ENCODE assay signal across 13 cellular contexts in genomic region chr19:2046046-2046907, GRCh38. TPM values are rescaled to one million over a fixed set of nuclear protein-coding genes. Genes with fewer than 3 reads are reported as not detected.
DNase-seq lines count a peak whose midpoint lies in the region; ATAC-seq and TF ChIP-seq lines count a peak whose summit lies in the region.
"Had no signal": no experiment of that assay in that cellular context is flagged by ENCODE, and none has a peak within 500 bp of the region (broad histone marks: within the 10 kb centered on the region; RNA-seq: fewer than 3 reads in every experiment).

No MANE protein-coding gene starts in this region.

- H4K8ac ChIP-seq in neuronal stem cell (ENCODE audit: low read depth, low read length) = no peak overlapping the region

- no peak for DNase-seq in natural killer cell
- DNase-seq in natural killer cell treated with Interleukin-12 subunit alpha and Interleukin-12 subunit beta and Interleukin-15 and Interleukin-18, amount 100 ng/mL, for 72 hours (ENCODE audit: low spot score) = no peak
- no peak for DNase-seq in neuronal stem cell (ENCODE audit: low spot score)
- DNase-seq in aorta = peak; percentile 44 to 77
- no peak for DNase-seq in stimulated activated CD4-positive, alpha-beta T cell treated with anti-CD3 and anti-CD28 coated beads, Interleukin-15, amount 100 ng/mL, for 24 hours
- no peak for DNase-seq in NCI-H510A (lab: John Stamatoyannopoulos, UW)
- DNase-seq: activated naive CD4-positive, alpha-beta T cell; foreskin fibroblast; GDM1; NCI-H187 had no signal

- H3K4me3 ChIP-seq in neuronal stem cell (ENCODE audit: low read length in 2 of 2) (no peak overlapping the region), aorta (ENCODE audit: low read length in 2 of 2) (no peak overlapping the region)
- H3K4me3 ChIP-seq: left lung had no signal

- no peak overlapping the region for H3K9ac ChIP-seq in neuronal stem cell (ENCODE audit: low read depth, low read length, poor library complexity)

- H3K79me1 ChIP-seq in neuronal stem cell (ENCODE audit: low read depth, low read length) = peaks cover 56% of the 10 kb centered on the region

- H4K91ac ChIP-seq in neuronal stem cell (ENCODE audit: low read depth, low read length, poor library complexity) = no peak overlapping the region

- H3K4ac ChIP-seq in neuronal stem cell (ENCODE audit: low read length) = no peak overlapping the region

- H3K36me3 ChIP-seq in neuronal stem cell (replicated peaks in 1 of 2; ENCODE audit: control insufficient read depth in 2 of 2, insufficient read depth in 2 of 2, low read length in 2 of 2) (peaks cover 37 to 71% of the 10 kb centered on the region in 2 donors), aorta (ENCODE audit: control insufficient read depth in 1 of 2, insufficient read depth in 2 of 2, low read length in 1 of 2) (no peaks in the 10 kb centered on the region)

- H3K4me2 ChIP-seq in neuronal stem cell (ENCODE audit: insufficient read depth, low read length, poor library complexity, severe bottlenecking) = no peak overlapping the region

- no peak for TF ChIP-seq CTCF in natural killer cell (IDR thresholded peaks at IDR 0.05)

- H3K27me3 ChIP-seq in neuronal stem cell (ENCODE audit: control insufficient read depth in 3 of 3, insufficient read depth in 3 of 3, low read depth in 1 of 3, low read length in 3 of 3) = no peaks in the 10 kb centered on the region
- peaks cover 0 to 2% of the 10 kb centered on the region in 2 donors for H3K27me3 ChIP-seq in aorta (ENCODE audit: control insufficient read depth in 1 of 2, insufficient read depth in 2 of 2, low read length in 1 of 2)
- H3K27me3 ChIP-seq: left lung had no signal

- no peak overlapping the region for H3K27ac ChIP-seq in neuronal stem cell (replicated peaks; ENCODE audit: low read length)
- no peak overlapping the region for H3K27ac ChIP-seq in aorta (ENCODE audit: low read depth in 1 of 2, low read length in 2 of 2)

- H3K23ac ChIP-seq in neuronal stem cell (ENCODE audit: low read depth, low read length, poor library complexity) = peak overlapping the region; percentile 44

- intact Hi-C loops in natural killer cell (cut with micrococcal nuclease) (no loop called here), aorta (cut with DNase I) (no loop called here)
- intact Hi-C loops in dendritic cell treated with granulocyte-macrophage colony-stimulating factor and Interleukin-4, amounts not matched to agents 40 ng/mL and 50 ng/mL, for 4 days (cut with micrococcal nuclease) = no loop called here

- ATAC-seq in natural killer cell = no peak
- no peak for ATAC-seq in natural killer cell treated with Interleukin-12 subunit alpha and Interleukin-12 subunit beta and Interleukin-15 and Interleukin-18, amount 100 ng/mL, for 72 hours
- no peak for ATAC-seq in aorta (ENCODE audit: low FRiP score)
- no peak for ATAC-seq in HG02852 (IDR thresholded peaks at IDR 0.05; ENCODE audit: unreplicated experiment)
- ATAC-seq: left lung had no signal

- H3K4me3 Mint-ChIP-seq in natural killer cell = no peak overlapping the region
- H3K4me3 Mint-ChIP-seq in natural killer cell treated with Interleukin-12 subunit alpha and Interleukin-12 subunit beta and Interleukin-15 and Interleukin-18, amount 100 ng/mL, for 72 hours = no peak overlapping the region
- H3K4me3 Mint-ChIP-seq in dendritic cell treated with granulocyte-macrophage colony-stimulating factor and Interleukin-4, amounts not matched to agents 40 ng/mL and 50 ng/mL, for 4 days = no peak overlapping the region

- peak overlapping the region; percentile 26 to 95 for H3K27ac Mint-ChIP-seq in natural killer cell
- no peak overlapping the region for H3K27ac Mint-ChIP-seq in natural killer cell treated with Interleukin-12 subunit alpha and Interleukin-12 subunit beta and Interleukin-15 and Interleukin-18, amount 100 ng/mL, for 72 hours
- H3K27ac Mint-ChIP-seq in dendritic cell treated with granulocyte-macrophage colony-stimulating factor and Interleukin-4, amounts not matched to agents 40 ng/mL and 50 ng/mL, for 4 days = peak overlapping the region; percentile 96

- no peak overlapping the region for H3K14ac ChIP-seq in neuronal stem cell (ENCODE audit: low read length)

- no peak overlapping the region for H2AFZ ChIP-seq in neuronal stem cell (ENCODE audit: low read length)

- WGBS in neuronal stem cell (ENCODE audit: extremely low coverage in 2 of 2, insufficient read length in 2 of 2, insufficient replicate concordance in 1 of 2), 2 donors = no CpG with 5 or more reads among the region's 50 CpGs
- 91 to 92% methylated on average over 49 to 50 of the region's 50 CpGs for WGBS in aorta, 2 donors

- no peak overlapping the region for H2AK5ac ChIP-seq in neuronal stem cell (ENCODE audit: low read depth, low read length)

- H3K27me3 Mint-ChIP-seq in natural killer cell (ENCODE audit: low read depth in 2 of 2) = no peaks in the 10 kb centered on the region
- H3K27me3 Mint-ChIP-seq in natural killer cell treated with Interleukin-12 subunit alpha and Interleukin-12 subunit beta and Interleukin-15 and Interleukin-18, amount 100 ng/mL, for 72 hours = no peaks in the 10 kb centered on the region
- H3K27me3 Mint-ChIP-seq in dendritic cell treated with granulocyte-macrophage colony-stimulating factor and Interleukin-4, amounts not matched to agents 40 ng/mL and 50 ng/mL, for 4 days = no peaks in the 10 kb centered on the region

- H2BK120ac ChIP-seq in neuronal stem cell (ENCODE audit: low read depth, low read length) = no peak overlapping the region

- H3K4me1 Mint-ChIP-seq in natural killer cell = peaks cover 10 to 48% of the 10 kb centered on the region in 2 donors
- peaks cover 6 to 19% of the 10 kb centered on the region in 2 donors for H3K4me1 Mint-ChIP-seq in natural killer cell treated with Interleukin-12 subunit alpha and Interleukin-12 subunit beta and Interleukin-15 and Interleukin-18, amount 100 ng/mL, for 72 hours (ENCODE audit: low read depth in 2 of 2)
- H3K4me1 Mint-ChIP-seq in dendritic cell treated with granulocyte-macrophage colony-stimulating factor and Interleukin-4, amounts not matched to agents 40 ng/mL and 50 ng/mL, for 4 days (ENCODE audit: low read depth) = peaks cover 74% of the 10 kb centered on the region

- H3K36me3 Mint-ChIP-seq in natural killer cell = no peaks in the 10 kb centered on the region
- no peaks in the 10 kb centered on the region for H3K36me3 Mint-ChIP-seq in natural killer cell treated with Interleukin-12 subunit alpha and Interleukin-12 subunit beta and Interleukin-15 and Interleukin-18, amount 100 ng/mL, for 72 hours
- peaks cover 89% of the 10 kb centered on the region for H3K36me3 Mint-ChIP-seq in dendritic cell treated with granulocyte-macrophage colony-stimulating factor and Interleukin-4, amounts not matched to agents 40 ng/mL and 50 ng/mL, for 4 days (ENCODE audit: low read depth)

- no peak overlapping the region for H2BK5ac ChIP-seq in neuronal stem cell (ENCODE audit: low read length)

- H3K9me3 Mint-ChIP-seq in natural killer cell = no peaks in the 10 kb centered on the region
- no peaks in the 10 kb centered on the region for H3K9me3 Mint-ChIP-seq in natural killer cell treated with Interleukin-12 subunit alpha and Interleukin-12 subunit beta and Interleukin-15 and Interleukin-18, amount 100 ng/mL, for 72 hours
- H3K9me3 Mint-ChIP-seq in dendritic cell treated with granulocyte-macrophage colony-stimulating factor and Interleukin-4, amounts not matched to agents 40 ng/mL and 50 ng/mL, for 4 days = no peaks in the 10 kb centered on the region

- H2BK15ac ChIP-seq in neuronal stem cell (ENCODE audit: low read length) = no peak overlapping the region

- no peak overlapping the region for H3K18ac ChIP-seq in neuronal stem cell (ENCODE audit: low read length)

- H3K9me3 ChIP-seq in neuronal stem cell (replicated peaks in 1 of 2; ENCODE audit: control insufficient read depth in 2 of 2, insufficient read depth in 1 of 2, low read depth in 1 of 2, low read length in 2 of 2) (no peaks in the 10 kb centered on the region), aorta (ENCODE audit: control insufficient read depth, low read length) (no peaks in the 10 kb centered on the region)
- H3K9me3 ChIP-seq: left lung had no signal

- no peak overlapping the region for H2BK12ac ChIP-seq in neuronal stem cell (ENCODE audit: low read length)

- H3K4me1 ChIP-seq in neuronal stem cell (ENCODE audit: control insufficient read depth in 2 of 2, insufficient read depth in 1 of 2, low read depth in 1 of 2, low read length in 2 of 2) (peaks cover 17 to 27% of the 10 kb centered on the region in 2 donors), aorta (ENCODE audit: control insufficient read depth in 1 of 2, insufficient read depth in 2 of 2, low read length in 2 of 2) (peaks cover 0 to 4% of the 10 kb centered on the region in 2 donors)

RNA-seq across cellular contexts. Expression of gene MKNK2, which starts 4.8 kb away (rescaled TPM):
- total RNA-seq in natural killer cell (100 to 1,000 TPM; 259 to 389 (median 322) TPM), aorta (100 to 1,000 TPM in 1 of 2 donors, 10 to 100 TPM in 1; 93.0 to 103 TPM)
- 100 to 1,000 TPM; 303 to 308 TPM for total RNA-seq in natural killer cell treated with Interleukin-12 subunit alpha and Interleukin-12 subunit beta and Interleukin-15 and Interleukin-18, amount 100 ng/mL, for 72 hours
- polyA plus RNA-seq in neuronal stem cell (2013, experiment 1 of 2) = 138 TPM
- 146 TPM for polyA plus RNA-seq in neuronal stem cell (2013, experiment 2 of 2)
- 10 to 100 TPM; 49.3 to 68.1 TPM for polyA plus RNA-seq in aorta

RNA-seq across cellular contexts. Expression of gene BTBD2, which starts 30.8 kb away (rescaled TPM):
- total RNA-seq in natural killer cell (10 to 100 TPM; 47.6 to 57.0 (median 53.4) TPM), aorta (10 to 100 TPM; 46.2 to 62.7 TPM)
- total RNA-seq in natural killer cell treated with Interleukin-12 subunit alpha and Interleukin-12 subunit beta and Interleukin-15 and Interleukin-18, amount 100 ng/mL, for 72 hours = 10 to 100 TPM; 19.9 to 23.0 TPM
- 148 TPM for polyA plus RNA-seq in neuronal stem cell (2013, experiment 1 of 2)
- polyA plus RNA-seq in neuronal stem cell (2013, experiment 2 of 2) = 141 TPM
- polyA plus RNA-seq in aorta = 10 to 100 TPM; 27.5 to 56.7 TPM

RNA-seq across cellular contexts. Expression of gene MOB3A, which starts 49.8 kb away (rescaled TPM):
- total RNA-seq in natural killer cell (100 to 1,000 TPM; 239 to 314 (median 246) TPM), aorta (10 to 100 TPM; 41.1 to 43.6 TPM)
- 100 to 1,000 TPM; 180 to 212 TPM for total RNA-seq in natural killer cell treated with Interleukin-12 subunit alpha and Interleukin-12 subunit beta and Interleukin-15 and Interleukin-18, amount 100 ng/mL, for 72 hours
- polyA plus RNA-seq in neuronal stem cell (2013, experiment 1 of 2) = 15.6 TPM
- 16.1 TPM for polyA plus RNA-seq in neuronal stem cell (2013, experiment 2 of 2)
- polyA plus RNA-seq in aorta = 10 to 100 TPM; 12.5 to 15.5 TPM

RNA-seq across cellular contexts. Expression of gene IZUMO4, which starts 50.4 kb away (rescaled TPM):
- total RNA-seq in natural killer cell (1 to 10 TPM; 3.3 to 7.6 (median 7.1) TPM), aorta (1 to 10 TPM; 1.6 to 3.6 TPM)
- total RNA-seq in natural killer cell treated with Interleukin-12 subunit alpha and Interleukin-12 subunit beta and Interleukin-15 and Interleukin-18, amount 100 ng/mL, for 72 hours = 1 to 10 TPM; 5.7 to 5.9 TPM
- 2.5 TPM for polyA plus RNA-seq in neuronal stem cell (2013, experiment 1 of 2)
- 2.3 TPM for polyA plus RNA-seq in neuronal stem cell (2013, experiment 2 of 2)
- polyA plus RNA-seq in aorta = 10 to 100 TPM in 1 of 2 donors, 1 to 10 TPM in 1; 5.5 to 25.2 TPM

Comparison
In these comparisons a context has a peak if more than half of its experiments do, and no peak if none do; other contexts are left out.
1. H3K27ac Mint-ChIP-seq: peak in natural killer cell (2 of 2) and dendritic cell treated with granulocyte-macrophage colony-stimulating factor and Interleukin-4, amounts not matched to agents 40 ng/mL and 50 ng/mL, for 4 days (single experiment); none in natural killer cell treated with Interleukin-12 subunit alpha and Interleukin-12 subunit beta and Interleukin-15 and Interleukin-18, amount 100 ng/mL, for 72 hours (0 of 2).
2. DNase-seq: peak in aorta (2 of 2); none in natural killer cell (single experiment), natural killer cell treated with Interleukin-12 subunit alpha and Interleukin-12 subunit beta and Interleukin-15 and Interleukin-18, amount 100 ng/mL, for 72 hours (single experiment), neuronal stem cell (single experiment), stimulated activated CD4-positive, alpha-beta T cell treated with anti-CD3 and anti-CD28 coated beads, Interleukin-15, amount 100 ng/mL, for 24 hours (single experiment) and NCI-H510A (single experiment).
3. RNA of gene MOB3A, which starts 49.8 kb away (total RNA-seq): 239 to 314 TPM in natural killer cell and 180 to 212 TPM in natural killer cell treated with Interleukin-12 subunit alpha and Interleukin-12 subunit beta and Interleukin-15 and Interleukin-18, amount 100 ng/mL, for 72 hours; 41.1 to 43.6 TPM in aorta; every median in the first group is over 4 times any median in the second.